Comparison of ENCODE assay signal across 8 cellular contexts in genomic region chr9:104093162-104093561, GRCh38. TPM values are rescaled to one million over a fixed set of nuclear protein-coding genes. Genes with fewer than 3 reads are reported as not detected.
DNase-seq lines count a peak whose midpoint lies in the region; ATAC-seq and TF ChIP-seq lines count a peak whose summit lies in the region.

No MANE protein-coding gene starts in this region.

- TF ChIP-seq EP300 in ovary (IDR thresholded peaks at IDR 0.05): no peak

- DNase-seq in activated CD4-positive, alpha-beta T cell treated with anti-CD3 and anti-CD28 coated beads, Interleukin-2, amount 10 ng/mL, durations not matched to agents 7 days and 5 days: no peak
- no peak for DNase-seq in activated CD4-positive, alpha-beta T cell treated with anti-CD3 and anti-CD28 coated beads for 4 hours
- no peak for DNase-seq in SJCRH30
- DNase-seq in ovary: no peak
- no peak for DNase-seq in stimulated activated CD4-positive, alpha-beta T cell treated with anti-CD3 and anti-CD28 coated beads, Interleukin-4, amount 100 ng/mL, for 4 hours
- DNase-seq in middle frontal gyrus (ENCODE audit: extremely low spot score, low spot score): no peak

- TF ChIP-seq CTCF in ovary (IDR thresholded peaks at IDR 0.05): no peak

- peaks cover 26% of the 10 kb centered on the region for H3K36me3 Mint-ChIP-seq in activated CD4-positive, alpha-beta T cell treated with anti-CD3 and anti-CD28 coated beads, Interleukin-2, amount 10 ng/mL, durations not matched to agents 7 days and 5 days (ENCODE audit: low read depth)

- WGBS in esophagus, 2 donors: 3 to 4% methylated on average over 8 of the region's 8 CpGs
- 0 to 2% (median 1%) methylated on average over 8 of the region's 8 CpGs for WGBS in ovary, 3 donors

- H3K9me3 ChIP-seq in SJCRH30 (replicated peaks) (no peaks in the 10 kb centered on the region), esophagus (ENCODE audit: control insufficient read depth in 2 of 2, insufficient read depth in 1 of 2, low read depth in 1 of 2, low read length in 1 of 2) (no peaks in the 10 kb centered on the region), ovary (no peaks in the 10 kb centered on the region)

- H3K4me1 Mint-ChIP-seq in activated CD4-positive, alpha-beta T cell treated with anti-CD3 and anti-CD28 coated beads, Interleukin-2, amount 10 ng/mL, durations not matched to agents 7 days and 5 days: peaks cover 54% of the 10 kb centered on the region

- H3K27me3 ChIP-seq in SJCRH30 (no peaks in the 10 kb centered on the region), esophagus (ENCODE audit: control insufficient read depth in 1 of 2, insufficient read depth in 2 of 2, low read length in 2 of 2) (no peaks in the 10 kb centered on the region), ovary (no peaks in the 10 kb centered on the region)

- intact Hi-C loops in ovary (cut with DNase I): no loop called here

- CTCF ChIA-PET in activated CD4-positive, alpha-beta T cell treated with anti-CD3 and anti-CD28 coated beads, Interleukin-2, amount 10 ng/mL, durations not matched to agents 7 days and 5 days (lab: Charles Lee): interaction anchor here (0.5 to 1.4 kb wide), 4 partner anchors 9 to 1862 kb away, joined by 3 to 6 read pairs (median 4); no protein-coding TSS in a partner anchor

- peak overlapping the region; percentile 96 for H3K4me3 Mint-ChIP-seq in activated CD4-positive, alpha-beta T cell treated with anti-CD3 and anti-CD28 coated beads, Interleukin-2, amount 10 ng/mL, durations not matched to agents 7 days and 5 days

- H3K9me3 Mint-ChIP-seq in activated CD4-positive, alpha-beta T cell treated with anti-CD3 and anti-CD28 coated beads, Interleukin-2, amount 10 ng/mL, durations not matched to agents 7 days and 5 days: no peaks in the 10 kb centered on the region

- POLR2A ChIA-PET in activated CD4-positive, alpha-beta T cell treated with anti-CD3 and anti-CD28 coated beads, Interleukin-2, amount 10 ng/mL, durations not matched to agents 7 days and 5 days (lab: Charles Lee): interaction anchor here (0.6 to 0.8 kb wide), 2 partner anchors 9 to 464 kb away, joined by 3 read pairs; no protein-coding TSS in a partner anchor

- H3K36me3 ChIP-seq in SJCRH30 (peaks cover 4% of the 10 kb centered on the region; the same call in 1 of the 2 replicates), esophagus (ENCODE audit: control insufficient read depth in 2 of 2, insufficient read depth in 2 of 2, low read length in 1 of 2) (no peaks in the 10 kb centered on the region), ovary (no peaks in the 10 kb centered on the region)

- H3K4me1 ChIP-seq in SJCRH30: peaks cover 7% of the 10 kb centered on the region; the same call in 1 of the 2 replicates
- no peaks in the 10 kb centered on the region for H3K4me1 ChIP-seq in esophagus (ENCODE audit: control insufficient read depth in 2 of 2, insufficient read depth in 2 of 2, low read length in 1 of 2)
- peaks cover 7% of the 10 kb centered on the region for H3K4me1 ChIP-seq in ovary (ENCODE audit: insufficient read depth)

- no peak for ATAC-seq in GM19467 (IDR thresholded peaks at IDR 0.05; ENCODE audit: unreplicated experiment)

- H3K4me3 ChIP-seq in SJCRH30 (peak overlapping the region; percentile 92), esophagus (ENCODE audit: low read depth in 1 of 2, low read length in 2 of 2) (peak overlapping the region; percentile 62 to 69), ovary (peak overlapping the region; percentile 58)

- peaks cover 3% of the 10 kb centered on the region for H3K27me3 Mint-ChIP-seq in activated CD4-positive, alpha-beta T cell treated with anti-CD3 and anti-CD28 coated beads, Interleukin-2, amount 10 ng/mL, durations not matched to agents 7 days and 5 days

- no peak for TF ChIP-seq POLR2A in ovary (IDR thresholded peaks at IDR 0.05)

- H3K27ac ChIP-seq in SJCRH30: peak overlapping the region; percentile 100
- H3K27ac ChIP-seq in esophagus (ENCODE audit: low read depth in 2 of 2, low read length in 1 of 2): peak overlapping the region in 1 of 2 donors; percentile 89
- peak overlapping the region in 1 of 2 donors; percentile 97 for H3K27ac ChIP-seq in ovary

- H3K27ac Mint-ChIP-seq in activated CD4-positive, alpha-beta T cell treated with anti-CD3 and anti-CD28 coated beads, Interleukin-2, amount 10 ng/mL, durations not matched to agents 7 days and 5 days: peak overlapping the region; percentile 99

RNA-seq across cellular contexts. Expression of gene SMC2, which starts 0.9 kb away (rescaled TPM):
- total RNA-seq in activated CD4-positive, alpha-beta T cell treated with anti-CD3 and anti-CD28 coated beads, Interleukin-2, amount 10 ng/mL, durations not matched to agents 7 days and 5 days: 10 to 100 TPM; 85.9 to 94.8 TPM
- 94.6 and 107 TPM in 2 replicates for total RNA-seq in SJCRH30 (2014; rRNA removed; shearing (Covaris generic))
- polyA plus RNA-seq in esophagus (1 to 10 TPM; 2.8 to 6.5 TPM), ovary (1 to 10 TPM; 3.2 to 5.2 TPM)
- 1 to 10 TPM; 3.2 to 9.7 (median 5.5) TPM for total RNA-seq in ovary
